In the genomic region with DNA sequence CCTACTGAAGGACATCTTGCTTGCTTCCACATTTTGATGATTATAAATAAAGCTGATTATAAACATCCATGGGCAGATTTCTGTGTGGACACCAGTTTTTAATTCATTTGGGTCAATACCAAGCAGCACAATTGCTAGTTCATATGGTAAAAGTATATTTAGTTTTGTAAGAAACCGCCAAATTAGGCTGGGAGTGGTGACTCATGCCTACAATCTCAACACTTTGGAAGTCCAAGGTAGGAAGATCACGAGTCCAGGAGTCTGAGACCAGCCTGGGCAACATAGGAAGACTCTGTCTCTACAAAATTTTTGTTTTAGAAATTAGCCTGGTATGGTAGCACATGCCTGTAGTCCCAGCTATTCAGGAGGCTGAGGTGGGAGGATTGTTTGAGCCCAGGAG, we compare ENCODE assay signal across 38 cellular contexts.
"Had no signal": no experiment of that assay in that cellular context is flagged by ENCODE, and none has a peak within 500 bp of the region (broad histone marks: within the 10 kb centered on the region; RNA-seq: fewer than 3 reads in every experiment).

No MANE protein-coding gene starts in this region.

- H3K9me3 ChIP-seq: adrenal gland, body of pancreas, breast epithelium, colonic mucosa had no signal

- H3K4me3 Mint-ChIP-seq: activated CD4-positive, alpha-beta memory T cell treated with anti-CD3 and anti-CD28 coated beads, Interleukin-2, amount 10 ng/mL, durations not matched to agents 7 days and 5 days; activated CD4-positive, alpha-beta T cell treated with anti-CD3 and anti-CD28 coated beads for 36 hours; activated CD4-positive, alpha-beta T cell treated with anti-CD3 and anti-CD28 coated beads, Interleukin-2, amount 10 ng/mL, durations not matched to agents 7 days and 5 days; activated naive CD4-positive, alpha-beta T cell treated with anti-CD3 and anti-CD28 coated beads for 36 hours; activated naive CD4-positive, alpha-beta T cell treated with anti-CD3 and anti-CD28 coated beads, Interleukin-2, amount 50 U/mL, for 24 hours; activated naive CD8-positive, alpha-beta T cell treated with anti-CD3 and anti-CD28 coated beads for 36 hours; activated T-cell treated with anti-CD3 and anti-CD28 coated beads, Interleukin-2, amount 50 U/mL, for 4 hours; activated T-cell treated with anti-CD3 and anti-CD28 coated beads, Interleukin-2, amount 50 U/mL, for 72 hours; activated T-helper 1 cell treated with anti-CD3 and anti-CD28 coated beads, Interleukin-12 subunit alpha, Interleukin-12 subunit beta, Interleukin-2, Interleukin-4 antibody, amounts not matched to agents 30 ng/mL and 10 ng/mL and 1 ng/mL, durations not matched to agents 14 hours and 24 hours and 36 hours; activated T-helper 17 cell treated with anti-CD3 and anti-CD28 coated beads, Interleukin-2, amount 50 U/mL, for 72 hours; central memory CD8-positive, alpha-beta T cell; T-cell; T-helper 17 cell; T-helper 2 cell treated with Interferon-gamma antibody and Interleukin-4, amounts not matched to agents 5 μg/mL and 100 μg/mL, for 36 hours; WTC11 had no signal

- ATAC-seq: activated CD4-positive, alpha-beta T cell treated with anti-CD3 and anti-CD28 coated beads for 36 hours; activated CD4-positive, CD25-positive, alpha-beta regulatory T cell treated with anti-CD3 and anti-CD28 coated beads, Interleukin-2, amount 50 U/mL, for 24 hours; activated T-cell treated with anti-CD3 and anti-CD28 coated beads, Interleukin-2, amount 50 U/mL, for 4 hours; activated T-cell treated with anti-CD3 and anti-CD28 coated beads, Interleukin-2, amount 50 U/mL, for 72 hours; activated T-helper 17 cell treated with anti-CD3 and anti-CD28 coated beads, Interleukin-2, amount 50 U/mL, for 72 hours; body of pancreas; T-cell; T-helper 17 cell; WTC11 had no signal

- H3K27ac Mint-ChIP-seq: activated CD4-positive, alpha-beta memory T cell treated with anti-CD3 and anti-CD28 coated beads, Interleukin-2, amount 10 ng/mL, durations not matched to agents 7 days and 5 days; activated CD4-positive, alpha-beta T cell treated with anti-CD3 and anti-CD28 coated beads for 36 hours; activated CD4-positive, alpha-beta T cell treated with anti-CD3 and anti-CD28 coated beads, Interleukin-2, amount 10 ng/mL, durations not matched to agents 7 days and 5 days; activated naive CD4-positive, alpha-beta T cell treated with anti-CD3 and anti-CD28 coated beads for 36 hours; activated naive CD4-positive, alpha-beta T cell treated with anti-CD3 and anti-CD28 coated beads, Interleukin-2, amount 50 U/mL, for 24 hours; activated naive CD8-positive, alpha-beta T cell treated with anti-CD3 and anti-CD28 coated beads for 36 hours; activated T-cell treated with anti-CD3 and anti-CD28 coated beads, Interleukin-2, amount 50 U/mL, for 72 hours; activated T-helper 1 cell treated with anti-CD3 and anti-CD28 coated beads, Interleukin-12 subunit alpha, Interleukin-12 subunit beta, Interleukin-2, Interleukin-4 antibody, amounts not matched to agents 30 ng/mL and 10 ng/mL and 1 ng/mL, durations not matched to agents 14 hours and 24 hours and 36 hours; activated T-helper 17 cell treated with anti-CD3 and anti-CD28 coated beads, Interleukin-2, amount 50 U/mL, for 72 hours; T-cell; T-helper 17 cell; T-helper 2 cell treated with Interferon-gamma antibody and Interleukin-4, amounts not matched to agents 5 μg/mL and 100 μg/mL, for 36 hours; WTC11 had no signal

- H3K4me3 ChIP-seq: adrenal gland, body of pancreas, breast epithelium, colonic mucosa had no signal

- H3K4me1 ChIP-seq: adrenal gland, body of pancreas, breast epithelium, colonic mucosa had no signal

- DNase-seq: activated CD4-positive, alpha-beta memory T cell treated with anti-CD3 and anti-CD28 coated beads, Interleukin-2, amount 10 ng/mL, durations not matched to agents 7 days and 5 days; activated CD4-positive, alpha-beta T cell treated with anti-CD3 and anti-CD28 coated beads for 1 hour; activated CD4-positive, alpha-beta T cell treated with anti-CD3 and anti-CD28 coated beads for 36 hours; activated CD4-positive, alpha-beta T cell treated with anti-CD3 and anti-CD28 coated beads for 48 hours; activated CD4-positive, alpha-beta T cell treated with anti-CD3 and anti-CD28 coated beads, Interleukin-2, amount 10 ng/mL, durations not matched to agents 7 days and 5 days; activated CD4-positive, alpha-beta T cell treated with anti-CD3 and anti-CD28 coated beads, Interleukin-2, amount 50 U/mL, for 48 hours; activated CD4-positive, CD25-positive, alpha-beta regulatory T cell; activated CD8-positive, alpha-beta memory T cell treated with anti-CD3 and anti-CD28 coated beads, Interleukin-2, amount 50 U/mL, for 4 hours; activated effector memory CD4-positive, alpha-beta T cell treated with anti-CD3 and anti-CD28 coated beads, Interleukin-2, amount 50 U/mL, for 16 hours; activated gamma-delta T cell treated with Interleukin-2 at 50 U/mL for 16 hours; activated naive CD4-positive, alpha-beta T cell; activated naive CD4-positive, alpha-beta T cell treated with anti-CD3 and anti-CD28 coated beads for 36 hours; activated naive CD8-positive, alpha-beta T cell treated with anti-CD3 and anti-CD28 coated beads for 36 hours; activated T-cell treated with anti-CD3 and anti-CD28 coated beads for 4 hours; activated T-cell treated with anti-CD3 and anti-CD28 coated beads, Interleukin-2, amount 50 U/mL, for 1 hour; activated T-cell treated with anti-CD3 and anti-CD28 coated beads, Interleukin-2, amount 50 U/mL, for 4 hours; activated T-cell treated with anti-CD3 and anti-CD28 coated beads, Interleukin-2, amount 50 U/mL, for 72 hours; adrenal gland; amniotic stem cell; body of pancreas; brain microvascular endothelial cell; caudate nucleus; cerebellar nuclear complex; colonic mucosa; T-cell; T-helper 17 cell; T-helper 9 cell; WERI-Rb-1 had no signal

- H3K9me3 Mint-ChIP-seq: activated CD4-positive, alpha-beta memory T cell treated with anti-CD3 and anti-CD28 coated beads, Interleukin-2, amount 10 ng/mL, durations not matched to agents 7 days and 5 days; activated naive CD4-positive, alpha-beta T cell treated with anti-CD3 and anti-CD28 coated beads for 36 hours; activated naive CD4-positive, alpha-beta T cell treated with anti-CD3 and anti-CD28 coated beads, Interleukin-2, amount 50 U/mL, for 24 hours; activated T-cell treated with anti-CD3 and anti-CD28 coated beads, Interleukin-2, amount 50 U/mL, for 4 hours; activated T-cell treated with anti-CD3 and anti-CD28 coated beads, Interleukin-2, amount 50 U/mL, for 72 hours; activated T-helper 1 cell treated with anti-CD3 and anti-CD28 coated beads, Interleukin-12 subunit alpha, Interleukin-12 subunit beta, Interleukin-2, Interleukin-4 antibody, amounts not matched to agents 30 ng/mL and 10 ng/mL and 1 ng/mL, durations not matched to agents 14 hours and 24 hours and 36 hours; activated T-helper 17 cell treated with anti-CD3 and anti-CD28 coated beads, Interleukin-2, amount 50 U/mL, for 72 hours; central memory CD8-positive, alpha-beta T cell; T-cell; T-helper 2 cell treated with Interferon-gamma antibody and Interleukin-4, amounts not matched to agents 5 μg/mL and 100 μg/mL, for 36 hours had no signal

- H3K27ac ChIP-seq: adrenal gland, body of pancreas, brain microvascular endothelial cell, breast epithelium, colonic mucosa, WERI-Rb-1 had no signal

- H3K36me3 Mint-ChIP-seq: activated naive CD4-positive, alpha-beta T cell treated with anti-CD3 and anti-CD28 coated beads, Interleukin-2, amount 50 U/mL, for 24 hours; activated naive CD8-positive, alpha-beta T cell treated with anti-CD3 and anti-CD28 coated beads for 36 hours; T-cell had no signal

- H3K36me3 ChIP-seq: adrenal gland, brain microvascular endothelial cell, breast epithelium, colonic mucosa, WERI-Rb-1 had no signal

- FAIRE-seq: astrocyte, TTC549 had no signal

- H3K27me3 ChIP-seq: body of pancreas, brain microvascular endothelial cell, breast epithelium, colonic mucosa had no signal

- H3K4me1 Mint-ChIP-seq: activated CD4-positive, alpha-beta memory T cell treated with anti-CD3 and anti-CD28 coated beads, Interleukin-2, amount 10 ng/mL, durations not matched to agents 7 days and 5 days; activated naive CD4-positive, alpha-beta T cell treated with anti-CD3 and anti-CD28 coated beads, Interleukin-2, amount 50 U/mL, for 24 hours; activated T-helper 17 cell treated with anti-CD3 and anti-CD28 coated beads, Interleukin-2, amount 50 U/mL, for 72 hours; central memory CD8-positive, alpha-beta T cell had no signal
